ENCODE assay signal across 8 cellular contexts in genomic region chr13:40401911-40402776, GRCh38.
DNase-seq lines count a peak whose midpoint lies in the region; ATAC-seq and TF ChIP-seq lines count a peak whose summit lies in the region.

No MANE protein-coding gene starts in this region.

- ATAC-seq in GM19035 (IDR thresholded peaks at IDR 0.05; ENCODE audit: unreplicated experiment), result peak; percentile 95
- ATAC-seq in HG03135 (IDR thresholded peaks at IDR 0.05; ENCODE audit: unreplicated experiment), result peak; percentile 91
- peak; percentile 97 for ATAC-seq in left lung

- intact Hi-C loops in left lung (cut with DNase I), result no loop called here

- TF ChIP-seq CTCF in cardiac fibroblast (IDR thresholded peaks at IDR 0.05; ENCODE audit: low read depth, low read length) (no peak), left lung (IDR thresholded peaks at IDR 0.05) (no peak)

- H3K36me3 ChIP-seq in left lung, result no peaks in the 10 kb centered on the region

- peak overlapping the region; percentile 58 to 82 for H3K27ac ChIP-seq in left lung

- peaks cover 21 to 55% of the 10 kb centered on the region in 2 donors for H3K4me1 ChIP-seq in left lung

- DNase-seq in AML-193 (lab: John Stamatoyannopoulos, UW), result peak; percentile 100
- DNase-seq in RPMI8226, result peak; percentile 96
- peak; percentile 98 to 99 for DNase-seq in cardiac fibroblast (ENCODE audit: low read depth in 2 of 2)
- DNase-seq in left lung, result peak; percentile 96 to 97
- DNase-seq in stimulated activated CD4-positive, alpha-beta T cell treated with anti-CD3 and anti-CD28 coated beads, TNF-alpha, amount 100 ng/mL, for 48 hours (ENCODE audit: low read depth in 3 of 3), result peak in 2 of 3 donors; percentile 12 to 25
- DNase-seq in NCI-H128 (lab: John Stamatoyannopoulos, UW; ENCODE audit: unreplicated experiment), result no peak

- no peaks in the 10 kb centered on the region for H3K9me3 ChIP-seq in left lung

- H3K27me3 ChIP-seq in left lung, result no peaks in the 10 kb centered on the region

- H3K4me3 ChIP-seq in cardiac fibroblast (replicated peaks in 1 of 2; ENCODE audit: low read depth in 2 of 2, low read length in 2 of 2) (peak overlapping the region in 1 of 2 donors; percentile 7), left lung (no peak overlapping the region)
